ENCODE assay signal across 21 cellular contexts in genomic region chr2:37443082-37443481, GRCh38.
"Had no signal": no experiment of that assay in that cellular context is flagged by ENCODE, and none has a peak within 500 bp of the region (broad histone marks: within the 10 kb centered on the region; RNA-seq: fewer than 3 reads in every experiment).

No MANE protein-coding gene starts in this region.

- DNase-seq: KBM-7, MV-4-11, NCI-H1048, NCI-H1105, NCI-H1417, NCI-H1436 treated with DMSO at 0.1 percent for 48 hours, NCI-H1694, NCI-H187 treated with DMSO at 0.1 percent for 48 hours, NCI-H2029 treated with DMSO at 0.1 percent for 48 hours, NCI-H2107, NCI-H2227 treated with DMSO at 0.1 percent for 48 hours, NCI-H524, NCI-H526 treated with DMSO at 0.1 percent for 48 hours, NCI-H748 treated with DMSO at 0.1 percent for 48 hours, SHP77, T-helper 1 cell had no signal

- H3K4me3 Mint-ChIP-seq: IgD-negative memory B cell had no signal

- H3K4me1 Mint-ChIP-seq: IgD-negative memory B cell had no signal

- H3K27ac ChIP-seq: RWPE1 had no signal

- H3K27ac Mint-ChIP-seq: IgD-negative memory B cell had no signal

- ATAC-seq: HepG2, Panc1, SK-N-SH treated with all-trans-retinoic acid at 6 μM for 48 hours had no signal

- H3K36me3 Mint-ChIP-seq: IgD-negative memory B cell had no signal
